In genomic region chr17:64357191-64357981, GRCh38 we compare ENCODE assay signal across 8 cellular contexts.
A peak's percentile ranks its signal among the peaks of the same experiment; 100 is the strongest.
DNase-seq lines count a peak whose midpoint lies in the region; TF ChIP-seq lines count a peak whose summit lies in the region.

No MANE protein-coding gene starts in this region.

- peak; percentile 99 for DNase-seq in DMS 273 (lab: John Stamatoyannopoulos, UW; ENCODE audit: unreplicated experiment)
- peak; percentile 99 to 100 for DNase-seq in NCI-H524 (lab: John Stamatoyannopoulos, UW)
- peak; percentile 88 for DNase-seq in dedifferentiated amniotic fluid mesenchymal stem cell (ENCODE audit: extremely low spot score)
- no peak for DNase-seq in HEK293T (ENCODE audit: extremely low spot score)
- no peak for DNase-seq in HK-2 (ENCODE audit: unreplicated experiment)
- DNase-seq in NCI-H1417 treated with DMSO at 0.1 percent for 48 hours (lab: John Stamatoyannopoulos, UW) = no peak
- no peak for DNase-seq in activated CD4-positive, CD25-positive, alpha-beta regulatory T cell treated with anti-CD3 and anti-CD28 coated beads, Interleukin-2, amount 50 U/mL, for 72 hours

- peaks cover 99% of the 10 kb centered on the region for H3K36me3 ChIP-seq in neutrophil

- no peaks in the 10 kb centered on the region for H3K9me3 ChIP-seq in neutrophil

- H3K4me3 ChIP-seq in neutrophil (ENCODE audit: low read depth in 1 of 2, low read length in 1 of 2) = no peak overlapping the region

- H3K4me1 ChIP-seq in neutrophil (ENCODE audit: control insufficient read depth in 1 of 2, insufficient read depth in 1 of 2, low read depth in 1 of 2, low read length in 1 of 2) = peaks cover 22 to 27% of the 10 kb centered on the region in 2 experiments

- H3K27ac ChIP-seq in neutrophil = peak overlapping the region; percentile 61

- TF ChIP-seq CTCF in neutrophil (IDR thresholded peaks at IDR 0.05) = no peak

- POLR2A ChIA-PET in HEK293T (lab: Yijun Ruan, JAX) = no interaction called here

- CTCF ChIA-PET in HEK293T (lab: Yijun Ruan, JAX) = no interaction called here

- no peaks in the 10 kb centered on the region for H3K27me3 ChIP-seq in neutrophil

TF ChIP-seq in HEK293T, 16 proteins besides CTCF, POLR2A, EP300 and RAD21:
- TF ChIP-seq BHLHE40 (IDR thresholded peaks at IDR 0.05; ENCODE audit: borderline replicate concordance) = no peak
- TF ChIP-seq ZNF384 (IDR thresholded peaks at IDR 0.05) = no peak
- no peak for TF ChIP-seq HDGF (IDR thresholded peaks at IDR 0.05; ENCODE audit: borderline replicate concordance)
- no peak for TF ChIP-seq TARDBP (IDR thresholded peaks at IDR 0.05)
- TF ChIP-seq LEF1 (IDR thresholded peaks at IDR 0.05; ENCODE audit: borderline replicate concordance) = no peak
- no peak for TF ChIP-seq ELF4 (IDR thresholded peaks at IDR 0.05)
- no peak for TF ChIP-seq L3MBTL2 (conservative IDR thresholded peaks at IDR 0.05)
- no peak for TF ChIP-seq FOXM1 (IDR thresholded peaks at IDR 0.05; ENCODE audit: borderline replicate concordance)
- no peak for TF ChIP-seq FOXA1 (IDR thresholded peaks at IDR 0.05)
- TF ChIP-seq ARNT (IDR thresholded peaks at IDR 0.05) = no peak
- TF ChIP-seq NFRKB (IDR thresholded peaks at IDR 0.05) = no peak
- no peak for TF ChIP-seq CTBP1 (IDR thresholded peaks at IDR 0.05; ENCODE audit: borderline replicate concordance)
- no peak for TF ChIP-seq SUZ12 (IDR thresholded peaks at IDR 0.05)
- no peak for TF ChIP-seq SP1 (IDR thresholded peaks at IDR 0.05)
- TF ChIP-seq, protein P1, sequence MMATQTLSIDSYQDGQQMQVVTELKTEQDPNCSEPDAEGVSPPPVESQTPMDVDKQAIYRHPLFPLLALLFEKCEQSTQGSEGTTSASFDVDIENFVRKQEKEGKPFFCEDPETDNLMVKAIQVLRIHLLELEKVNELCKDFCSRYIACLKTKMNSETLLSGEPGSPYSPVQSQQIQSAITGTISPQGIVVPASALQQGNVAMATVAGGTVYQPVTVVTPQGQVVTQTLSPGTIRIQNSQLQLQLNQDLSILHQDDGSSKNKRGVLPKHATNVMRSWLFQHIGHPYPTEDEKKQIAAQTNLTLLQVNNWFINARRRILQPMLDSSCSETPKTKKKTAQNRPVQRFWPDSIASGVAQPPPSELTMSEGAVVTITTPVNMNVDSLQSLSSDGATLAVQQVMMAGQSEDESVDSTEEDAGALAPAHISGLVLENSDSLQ (IDR thresholded peaks at IDR 0.05) = no peak
- TF ChIP-seq FOXK2 (IDR thresholded peaks at IDR 0.05) = no peak
TF ChIP-seq in HEK293T: peak in this region for 0.

Comparison
In these comparisons a context has a peak if more than half of its experiments do, and no peak if none do; other contexts are left out.
1. DNase-seq: peak in DMS 273 (single experiment), NCI-H524 (2 of 2) and dedifferentiated amniotic fluid mesenchymal stem cell (single experiment); none in HEK293T (single experiment), HK-2 (single experiment), NCI-H1417 treated with DMSO at 0.1 percent for 48 hours (single experiment) and activated CD4-positive, CD25-positive, alpha-beta regulatory T cell treated with anti-CD3 and anti-CD28 coated beads, Interleukin-2, amount 50 U/mL, for 72 hours (single experiment).